In the genomic region with DNA sequence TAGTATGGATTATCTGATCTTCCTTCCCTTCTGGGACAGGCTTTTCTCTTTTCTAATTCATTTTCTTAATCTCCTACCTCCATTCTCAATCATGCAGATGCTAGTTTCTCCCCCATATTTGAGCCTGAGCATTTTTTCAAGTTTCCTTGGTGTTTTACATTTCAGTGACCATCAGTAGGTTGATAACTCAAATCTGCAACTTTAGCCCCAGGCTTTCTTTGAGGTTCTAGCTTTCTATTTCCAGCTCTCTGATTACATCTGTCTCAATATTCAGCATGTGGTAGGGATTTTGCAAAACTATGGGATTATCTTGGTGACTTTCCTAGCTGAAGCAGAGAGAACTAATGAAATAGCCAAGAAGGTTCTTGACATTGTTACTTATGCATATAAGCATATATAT, we compare ENCODE assay signal across 17 cellular contexts.
DNase-seq lines count a peak whose midpoint lies in the region; ATAC-seq and TF ChIP-seq lines count a peak whose summit lies in the region.
"Had no signal": no experiment of that assay in that cellular context is flagged by ENCODE, and none has a peak within 500 bp of the region (broad histone marks: within the 10 kb centered on the region; RNA-seq: fewer than 3 reads in every experiment).

No MANE protein-coding gene starts in this region.

- H3K27ac Mint-ChIP-seq in stimulated activated naive CD8-positive, alpha-beta T cell treated with anti-CD3 and anti-CD28 coated beads, Interleukin-15, amount 100 ng/mL, for 72 hours = no peak overlapping the region
- H3K27ac Mint-ChIP-seq: IgD-negative memory B cell had no signal

- no peaks in the 10 kb centered on the region for H3K4me1 Mint-ChIP-seq in stimulated activated naive CD8-positive, alpha-beta T cell treated with anti-CD3 and anti-CD28 coated beads, Interleukin-15, amount 100 ng/mL, for 72 hours

- ATAC-seq in Right ventricle myocardium superior (ENCODE audit: poor library complexity) (no peak), left lung (no peak), HG03135 (IDR thresholded peaks at IDR 0.05; ENCODE audit: unreplicated experiment) (no peak)
- no peak for ATAC-seq in stimulated activated naive CD8-positive, alpha-beta T cell treated with anti-CD3 and anti-CD28 coated beads, Interleukin-15, amount 100 ng/mL, for 72 hours

- H3K4me3 ChIP-seq in left ventricle myocardium inferior (no peak overlapping the region), SK-N-MC (peak overlapping the region; percentile 57), left lung (no peak overlapping the region), smooth muscle cell (no peak overlapping the region)
- H3K4me3 ChIP-seq: BLaER1 treated with 17β-estradiol and CSF1 and Interleukin-3, amounts not matched to agents 10 nM and 100 nM; GM23248 had no signal

- H3K4me3 Mint-ChIP-seq in stimulated activated naive CD8-positive, alpha-beta T cell treated with anti-CD3 and anti-CD28 coated beads, Interleukin-15, amount 100 ng/mL, for 72 hours = no peak overlapping the region
- H3K4me3 Mint-ChIP-seq: IgD-negative memory B cell had no signal

- no peak for DNase-seq in left ventricle myocardium inferior
- DNase-seq in Right ventricle myocardium superior = no peak
- DNase-seq in SK-N-MC (ENCODE audit: low read depth, low spot score) = no peak
- no peak for DNase-seq in left lung
- no peak for DNase-seq in smooth muscle cell (lab: John Stamatoyannopoulos, UW; ENCODE audit: unreplicated experiment)
- DNase-seq in mesenteric fat pad (ENCODE audit: low spot score) = no peak
- no peak for DNase-seq in stimulated activated naive CD8-positive, alpha-beta T cell treated with anti-CD3 and anti-CD28 coated beads, Interleukin-15, amount 100 ng/mL, for 72 hours
- DNase-seq: 8988T, DMS53, GM23248, MV-4-11, NCI-H1436, NCI-H2081 treated with DMSO at 0.1 percent for 48 hours, SHP77 had no signal

- H3K27ac ChIP-seq in left ventricle myocardium inferior (replicated peaks) (peak overlapping the region; percentile 35), SK-N-MC (peak overlapping the region; percentile 69), left lung (peak overlapping the region; percentile 21 to 31), smooth muscle cell (ENCODE audit: low read depth) (peak overlapping the region; percentile 97)
- H3K27ac ChIP-seq: BLaER1 treated with 17β-estradiol and CSF1 and Interleukin-3, amounts not matched to agents 10 nM and 100 nM; GM23248 had no signal

- peaks cover 19% of the 10 kb centered on the region for H3K27me3 Mint-ChIP-seq in stimulated activated naive CD8-positive, alpha-beta T cell treated with anti-CD3 and anti-CD28 coated beads, Interleukin-15, amount 100 ng/mL, for 72 hours
- H3K27me3 Mint-ChIP-seq: IgD-negative memory B cell had no signal

- H3K4me1 ChIP-seq in left ventricle myocardium inferior (peaks cover 96% of the 10 kb centered on the region), left lung (peaks cover 22 to 27% of the 10 kb centered on the region in 2 donors), smooth muscle cell (ENCODE audit: low read depth) (peaks cover 55% of the 10 kb centered on the region)

- H3K27me3 ChIP-seq in left ventricle myocardium inferior (ENCODE audit: low read depth) = no peaks in the 10 kb centered on the region
- no peaks in the 10 kb centered on the region for H3K27me3 ChIP-seq in left lung
- no peaks in the 10 kb centered on the region for H3K27me3 ChIP-seq in smooth muscle cell (ENCODE audit: low read depth)
- H3K27me3 ChIP-seq: BLaER1 treated with 17β-estradiol and CSF1 and Interleukin-3, amounts not matched to agents 10 nM and 100 nM had no signal

- H3K4me2 ChIP-seq in smooth muscle cell = peak overlapping the region; percentile 70
- H3K4me2 ChIP-seq: BLaER1 treated with 17β-estradiol and CSF1 and Interleukin-3, amounts not matched to agents 10 nM and 100 nM had no signal

- peaks cover 93% of the 10 kb centered on the region for H3K79me2 ChIP-seq in smooth muscle cell (ENCODE audit: low read depth)

- intact Hi-C loops in left ventricle myocardium inferior (cut with micrococcal nuclease) (no loop called here), Right ventricle myocardium superior (cut with DNase I) (no loop called here), left lung (cut with DNase I) (no loop called here)

- H3K9me3 ChIP-seq in left ventricle myocardium inferior (replicated peaks) = no peaks in the 10 kb centered on the region
- H3K9me3 ChIP-seq in SK-N-MC (ENCODE audit: low read depth, low read length) = no peaks in the 10 kb centered on the region
- no peaks in the 10 kb centered on the region for H3K9me3 ChIP-seq in left lung
- H3K9me3 ChIP-seq in smooth muscle cell (replicated peaks; ENCODE audit: low read depth) = no peaks in the 10 kb centered on the region
- H3K9me3 ChIP-seq: BLaER1 treated with 17β-estradiol and CSF1 and Interleukin-3, amounts not matched to agents 10 nM and 100 nM had no signal

- no peak for TF ChIP-seq CTCF in left ventricle myocardium inferior (IDR thresholded peaks at IDR 0.05; ENCODE audit: borderline replicate concordance)
- no peak for TF ChIP-seq CTCF in left lung (IDR thresholded peaks at IDR 0.05)
- no peak for TF ChIP-seq CTCF in smooth muscle cell (IDR thresholded peaks at IDR 0.05; ENCODE audit: borderline replicate concordance, insufficient read depth, poor library complexity, severe bottlenecking)

- no peak overlapping the region for H2AFZ ChIP-seq in smooth muscle cell (ENCODE audit: low read depth)
- H2AFZ ChIP-seq: GM23248 had no signal

- peaks cover 11% of the 10 kb centered on the region for H4K20me1 ChIP-seq in smooth muscle cell (ENCODE audit: low read depth)

- H3K9ac ChIP-seq in SK-N-MC (ENCODE audit: insufficient read length) (no peak overlapping the region), smooth muscle cell (ENCODE audit: low read depth) (no peak overlapping the region)
- H3K9ac ChIP-seq: BLaER1 treated with 17β-estradiol and CSF1 and Interleukin-3, amounts not matched to agents 10 nM and 100 nM; GM23248 had no signal

- H3K36me3 ChIP-seq in left ventricle myocardium inferior = peaks cover 5% of the 10 kb centered on the region
- H3K36me3 ChIP-seq in SK-N-MC (ENCODE audit: insufficient read depth, low read length) = no peaks in the 10 kb centered on the region
- H3K36me3 ChIP-seq in left lung = no peaks in the 10 kb centered on the region
- no peaks in the 10 kb centered on the region for H3K36me3 ChIP-seq in smooth muscle cell (ENCODE audit: low read depth)

- no peaks in the 10 kb centered on the region for H3K9me3 Mint-ChIP-seq in stimulated activated naive CD8-positive, alpha-beta T cell treated with anti-CD3 and anti-CD28 coated beads, Interleukin-15, amount 100 ng/mL, for 72 hours
- H3K9me3 Mint-ChIP-seq: IgD-negative memory B cell had no signal

- peaks cover 17% of the 10 kb centered on the region for H3F3A ChIP-seq in smooth muscle cell (ENCODE audit: low read depth)

Comparison
In these comparisons a context has a peak if more than half of its experiments do, and no peak if none do; other contexts are left out.
1. H3K27ac ChIP-seq: peak in every context shown above with its lines; median percentile 97 in smooth muscle cell; 69 in SK-N-MC; 35 in left ventricle myocardium inferior; 26 in left lung.